Comparison of ENCODE assay signal across 7 cellular contexts in genomic region chr13:60164490-60164889, GRCh38. TPM values are rescaled to one million over a fixed set of nuclear protein-coding genes. Genes with fewer than 3 reads are reported as not detected.
DNase-seq lines count a peak whose midpoint lies in the region; ATAC-seq and FAIRE-seq lines count a peak whose summit lies in the region.

No MANE protein-coding gene starts in this region.

- no peak for FAIRE-seq in frontal cortex (lab: Jason Lieb, UNC)

- H3K9ac ChIP-seq in HUES6 (ENCODE audit: low read length) (peak overlapping the region; percentile 97), iPS-15b (ENCODE audit: low read depth, low read length) (peak overlapping the region; percentile 99)

- peaks cover 0 to 5% of the 10 kb centered on the region in 2 donors for H3K9me3 Mint-ChIP-seq in activated naive CD4-positive, alpha-beta T cell treated with anti-CD3 and anti-CD28 coated beads, Interleukin-2, amount 50 U/mL, for 72 hours

- peaks cover 11% of the 10 kb centered on the region; the same call in 1 of the 2 replicates for H3K36me3 ChIP-seq in HUES6 (ENCODE audit: control insufficient read depth, insufficient read depth, low read length)
- H3K36me3 ChIP-seq in iPS-15b (ENCODE audit: control insufficient read depth, insufficient read depth, low read length) = no peaks in the 10 kb centered on the region

- H3K9me3 ChIP-seq in HUES6 (ENCODE audit: control insufficient read depth, insufficient read depth, low read depth, low read length) (no peaks in the 10 kb centered on the region), iPS-15b (ENCODE audit: control insufficient read depth, insufficient read depth, low read length) (no peaks in the 10 kb centered on the region)

- H3K4me1 ChIP-seq in HUES6 (ENCODE audit: control insufficient read depth, insufficient read depth, low read length) (peaks cover 30% of the 10 kb centered on the region), iPS-15b (ENCODE audit: control insufficient read depth, insufficient read depth, low read length) (peaks cover 13% of the 10 kb centered on the region)

- peak overlapping the region; percentile 96 to 98 for H3K27ac Mint-ChIP-seq in activated naive CD4-positive, alpha-beta T cell treated with anti-CD3 and anti-CD28 coated beads, Interleukin-2, amount 50 U/mL, for 72 hours

- H3K27me3 ChIP-seq in HUES6 (ENCODE audit: control insufficient read depth, insufficient read depth, low read length) (no peaks in the 10 kb centered on the region), iPS-15b (ENCODE audit: control insufficient read depth, insufficient read depth, low read length) (no peaks in the 10 kb centered on the region)

- peak overlapping the region; percentile 82 for H3K4me3 ChIP-seq in HUES6 (ENCODE audit: low read depth, low read length)
- peak overlapping the region; percentile 100 for H3K4me3 ChIP-seq in iPS-15b (ENCODE audit: low read depth, low read length)
- H3K4me3 ChIP-seq in skin epidermis = peak overlapping the region; percentile 57 to 76 (median 69)

- peaks cover 20 to 31% of the 10 kb centered on the region in 2 donors for H3K36me3 Mint-ChIP-seq in activated naive CD4-positive, alpha-beta T cell treated with anti-CD3 and anti-CD28 coated beads, Interleukin-2, amount 50 U/mL, for 72 hours

- DNase-seq in activated naive CD4-positive, alpha-beta T cell treated with anti-CD3 and anti-CD28 coated beads, Interleukin-2, amount 50 U/mL, for 72 hours (ENCODE audit: low spot score in 2 of 2) = no peak
- DNase-seq in DMS53 treated with DMSO at 0.1 percent for 48 hours (lab: John Stamatoyannopoulos, UW; ENCODE audit: unreplicated experiment) = no peak
- no peak for DNase-seq in frontal cortex (ENCODE audit: low spot score in 2 of 2)
- DNase-seq in HuH-7.5 (ENCODE audit: low spot score) = no peak

- peak overlapping the region; percentile 87 for H3K27ac ChIP-seq in HUES6 (ENCODE audit: low read depth, low read length)
- H3K27ac ChIP-seq in skin epidermis = peak overlapping the region; percentile 62 to 95 (median 88)

- no peak for ATAC-seq in activated naive CD4-positive, alpha-beta T cell treated with anti-CD3 and anti-CD28 coated beads, Interleukin-2, amount 50 U/mL, for 72 hours

RNA-seq across cellular contexts. Expression of gene DIAPH3, which starts 0.8 kb away (rescaled TPM):
- total RNA-seq in activated naive CD4-positive, alpha-beta T cell treated with anti-CD3 and anti-CD28 coated beads, Interleukin-2, amount 50 U/mL, for 72 hours = 10 to 100 TPM; 31.3 to 36.8 TPM
- 5.3 TPM for total RNA-seq in frontal cortex
